In the genomic region with DNA sequence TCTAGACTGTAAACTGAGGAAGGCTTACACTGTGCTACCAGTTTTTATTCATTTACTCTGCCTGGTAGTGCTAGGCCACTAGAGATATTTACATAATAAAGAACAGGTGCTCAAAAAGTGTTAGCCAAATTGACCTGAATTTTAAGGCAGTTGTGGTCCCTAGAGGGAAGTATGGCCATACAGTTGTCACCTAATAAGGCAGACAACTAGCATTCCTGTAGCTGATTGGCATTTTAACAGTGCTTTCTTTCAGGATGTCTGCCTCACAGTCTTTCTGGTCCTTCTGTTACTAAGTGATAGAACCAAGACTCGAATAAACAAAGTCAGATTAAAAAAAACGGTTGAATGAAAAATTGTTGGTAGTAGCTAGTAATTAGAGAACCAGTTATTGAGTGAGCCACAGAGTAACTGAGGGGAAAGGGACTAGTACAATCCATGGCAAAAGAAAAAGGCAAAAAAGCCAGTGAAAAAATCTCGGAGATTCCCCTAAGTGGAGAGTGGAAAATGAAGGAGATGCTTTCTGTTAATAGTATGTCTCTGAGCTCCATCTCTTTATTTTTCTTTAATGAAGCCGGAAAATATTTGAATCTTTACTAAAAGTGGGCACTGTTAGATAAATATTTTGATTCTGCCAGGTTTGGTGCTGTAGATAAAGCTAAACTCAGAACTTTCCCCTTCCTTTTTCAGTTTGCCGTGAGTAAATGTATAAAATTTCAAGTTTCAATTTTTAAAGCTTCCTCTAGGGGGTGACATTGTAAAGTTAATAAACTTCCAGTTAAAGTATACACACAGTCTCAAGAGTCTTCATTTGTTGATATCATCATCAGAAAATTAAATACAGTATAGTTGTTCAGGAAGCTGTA, we compare ENCODE assay signal across 8 cellular contexts.
DNase-seq lines count a peak whose midpoint lies in the region; FAIRE-seq and TF ChIP-seq lines count a peak whose summit lies in the region.

No MANE protein-coding gene starts in this region.

- H3K27ac ChIP-seq in HUES48 (ENCODE audit: low read depth, low read length) (peak overlapping the region; percentile 53), iPS DF 6.9 (ENCODE audit: low read length) (no peak overlapping the region), subcutaneous abdominal adipose tissue (ENCODE audit: low read depth, low read length) (no peak overlapping the region), substantia nigra (ENCODE audit: low read depth, low read length, poor library complexity, severe bottlenecking) (no peak overlapping the region)

- no peaks in the 10 kb centered on the region for H3K36me3 ChIP-seq in HUES48 (ENCODE audit: control insufficient read depth, insufficient read depth, low read length)
- H3K36me3 ChIP-seq in iPS DF 6.9 (ENCODE audit: control insufficient read depth, insufficient read depth, low read length), result no peaks in the 10 kb centered on the region
- no peaks in the 10 kb centered on the region for H3K36me3 ChIP-seq in subcutaneous abdominal adipose tissue (ENCODE audit: control insufficient read depth in 5 of 5, insufficient read depth in 5 of 5, low read length in 5 of 5)

- peak overlapping the region; percentile 10; the same call in 1 of the 2 replicates for H3K4me3 ChIP-seq in HUES48 (ENCODE audit: low read depth, low read length)
- H3K4me3 ChIP-seq in WI38 (ENCODE audit: low read depth, low read length), result 0 out of 2 replicates have a peak overlapping the region, but pooled peaks have one; percentile 11
- H3K4me3 ChIP-seq in iPS DF 6.9 (ENCODE audit: low read length), result no peak overlapping the region
- H3K4me3 ChIP-seq in subcutaneous abdominal adipose tissue (ENCODE audit: low read depth in 1 of 5, low read length in 5 of 5), result no peak overlapping the region

- no peaks in the 10 kb centered on the region for H3K27me3 ChIP-seq in HUES48 (ENCODE audit: control insufficient read depth, insufficient read depth, low read length)
- no peaks in the 10 kb centered on the region for H3K27me3 ChIP-seq in iPS DF 6.9 (ENCODE audit: control insufficient read depth, insufficient read depth, low read length)
- no peaks in the 10 kb centered on the region for H3K27me3 ChIP-seq in subcutaneous abdominal adipose tissue (ENCODE audit: control insufficient read depth in 5 of 5, insufficient read depth in 4 of 5, low read length in 5 of 5)

- TF ChIP-seq CTCF in GM13977 (IDR thresholded peaks at IDR 0.05; ENCODE audit: extremely low read depth, insufficient read depth, missing control alignments) (peak; percentile 9), WI38 (IDR thresholded peaks at IDR 0.05; ENCODE audit: low read depth, low read length) (no peak)

- peak; percentile 64 for FAIRE-seq in A204.1 (lab: Jason Lieb, UNC)

- H3K9me3 ChIP-seq in HUES48 (ENCODE audit: control insufficient read depth, insufficient read depth, low read length), result no peaks in the 10 kb centered on the region
- no peaks in the 10 kb centered on the region for H3K9me3 ChIP-seq in iPS DF 6.9 (ENCODE audit: control insufficient read depth, insufficient read depth, low read length)
- no peaks in the 10 kb centered on the region for H3K9me3 ChIP-seq in subcutaneous abdominal adipose tissue (ENCODE audit: control insufficient read depth in 5 of 5, low read length in 5 of 5)

- in situ Hi-C loops in GM13977 (cut with MboI; ENCODE audit: low pct_unique_long_range_greater_than_20kb, low sequenced_read_pairs, unreplicated experiment), result no loop called here

- H3K4me1 ChIP-seq in HUES48 (ENCODE audit: control insufficient read depth, insufficient read depth, low read length), result peaks cover 38% of the 10 kb centered on the region
- H3K4me1 ChIP-seq in iPS DF 6.9 (ENCODE audit: control insufficient read depth, insufficient read depth, low read length), result no peaks in the 10 kb centered on the region
- peaks cover 0 to 6% (median 5%) of the 10 kb centered on the region in 5 donors for H3K4me1 ChIP-seq in subcutaneous abdominal adipose tissue (ENCODE audit: control insufficient read depth in 5 of 5, insufficient read depth in 5 of 5, low read length in 5 of 5)

- DNase-seq in GM13977 (ENCODE audit: low spot score) (no peak), iPS DF 6.9 (ENCODE audit: low read depth, low spot score) (peak; percentile 37), islet precursor cell (no peak), substantia nigra (lab: John Stamatoyannopoulos, UW) (no peak)

- no peak overlapping the region for H3K9ac ChIP-seq in HUES48 (ENCODE audit: low read depth, low read length)
- peak overlapping the region in 4 of 5 donors; percentile 3 to 47 (median 36) for H3K9ac ChIP-seq in subcutaneous abdominal adipose tissue (ENCODE audit: low read length in 5 of 5)

- no CpG with 5 or more reads among the region's 5 CpGs for WGBS in iPS DF 6.9 (ENCODE audit: insufficient coverage, insufficient read length)

Comparison
In these comparisons a context has a peak if more than half of its experiments do, and no peak if none do; other contexts are left out.
1. H3K4me3 ChIP-seq: peak in HUES48 (single experiment) and WI38 (single experiment); none in iPS DF 6.9 (single experiment) and subcutaneous abdominal adipose tissue (0 of 5).